15 cellular contexts compared by ENCODE assay signal in genomic region chr13:93420206-93420605, GRCh38.
A peak's percentile ranks its signal among the peaks of the same experiment; 100 is the strongest.
DNase-seq lines count a peak whose midpoint lies in the region; ATAC-seq and TF ChIP-seq lines count a peak whose summit lies in the region.
"Had no signal": no experiment of that assay in that cellular context is flagged by ENCODE, and none has a peak within 500 bp of the region (broad histone marks: within the 10 kb centered on the region; RNA-seq: fewer than 3 reads in every experiment).

No MANE protein-coding gene starts in this region.

- DNase-seq in glutamatergic neuron (no peak), iPS-NIHi11 (ENCODE audit: low spot score) (peak; percentile 17), nephron progenitor cell (no peak), NOMO-1 treated with DMSO at 0.1 percent for 48 hours (lab: John Stamatoyannopoulos, UW; ENCODE audit: unreplicated experiment) (no peak), T-helper 9 cell (no peak), MCF 10A (ENCODE audit: unreplicated experiment) (no peak)
- DNase-seq: C1 segment of cervical spinal cord; Calu3; CD4-positive, alpha-beta memory T cell; COR-L47; DND-41; H7 had no signal

- H3K9me3 Mint-ChIP-seq in glutamatergic neuron (ENCODE audit: unreplicated experiment) (peaks cover 5% of the 10 kb centered on the region), nephron progenitor cell (no peaks in the 10 kb centered on the region), MCF 10A (ENCODE audit: unreplicated experiment) (no peaks in the 10 kb centered on the region)

- intact Hi-C loops in MCF 10A (cut with micrococcal nuclease) = no loop called here

- H3K27me3 ChIP-seq in HUES48 (ENCODE audit: control insufficient read depth, insufficient read depth, low read length) = no peaks in the 10 kb centered on the region

- no peak overlapping the region for H3K4me3 Mint-ChIP-seq in glutamatergic neuron (ENCODE audit: unreplicated experiment)
- H3K4me3 Mint-ChIP-seq in nephron progenitor cell = no peak overlapping the region
- no peak overlapping the region for H3K4me3 Mint-ChIP-seq in MCF 10A (ENCODE audit: unreplicated experiment)
- H3K4me3 Mint-ChIP-seq: CD4-positive, alpha-beta memory T cell had no signal

- peaks cover 25% of the 10 kb centered on the region for H3K4me1 ChIP-seq in HUES48 (ENCODE audit: control insufficient read depth, insufficient read depth, low read length)

- H3K36me3 Mint-ChIP-seq in glutamatergic neuron (ENCODE audit: unreplicated experiment) (no peaks in the 10 kb centered on the region), nephron progenitor cell (ENCODE audit: low read depth) (peaks cover 8% of the 10 kb centered on the region), MCF 10A (ENCODE audit: insufficient read depth, unreplicated experiment) (no peaks in the 10 kb centered on the region)
- H3K36me3 Mint-ChIP-seq: CD4-positive, alpha-beta memory T cell had no signal

- H3K4me3 ChIP-seq in HUES48 (ENCODE audit: low read depth, low read length) = no peak overlapping the region

- H3K36me3 ChIP-seq in HUES48 (ENCODE audit: control insufficient read depth, insufficient read depth, low read length) = no peaks in the 10 kb centered on the region

- H3K27ac Mint-ChIP-seq in glutamatergic neuron (ENCODE audit: unreplicated experiment) (peak overlapping the region; percentile 9), nephron progenitor cell (peak overlapping the region; percentile 27), MCF 10A (ENCODE audit: low read depth, unreplicated experiment) (no peak overlapping the region)
- H3K27ac Mint-ChIP-seq: CD4-positive, alpha-beta memory T cell had no signal

- no peaks in the 10 kb centered on the region for H3K9me3 ChIP-seq in HUES48 (ENCODE audit: control insufficient read depth, insufficient read depth, low read length)

- H3K27ac ChIP-seq in HUES48 (ENCODE audit: low read depth, low read length) = peak overlapping the region; percentile 52

- no peak overlapping the region for H3K9ac ChIP-seq in HUES48 (ENCODE audit: low read depth, low read length)

- no peaks in the 10 kb centered on the region for H3K27me3 Mint-ChIP-seq in glutamatergic neuron (ENCODE audit: unreplicated experiment)
- no peaks in the 10 kb centered on the region for H3K27me3 Mint-ChIP-seq in nephron progenitor cell (ENCODE audit: low read depth, poor library complexity)
- H3K27me3 Mint-ChIP-seq in MCF 10A (ENCODE audit: insufficient read depth, unreplicated experiment) = no peaks in the 10 kb centered on the region
- H3K27me3 Mint-ChIP-seq: CD4-positive, alpha-beta memory T cell had no signal

- ATAC-seq in HG03135 (IDR thresholded peaks at IDR 0.05; ENCODE audit: unreplicated experiment) = no peak
- ATAC-seq: HCT116 had no signal

- TF ChIP-seq CTCF in glutamatergic neuron (IDR thresholded peaks at IDR 0.05; ENCODE audit: partially characterized antibody, unreplicated experiment) (no peak), nephron progenitor cell (IDR thresholded peaks at IDR 0.05) (no peak), MCF 10A (IDR thresholded peaks at IDR 0.05; ENCODE audit: unreplicated experiment) (no peak)

- CTCF ChIA-PET in MCF 10A (lab: Yijun Ruan, JAX) = no interaction called here

- peaks cover 24% of the 10 kb centered on the region for H3K4me1 Mint-ChIP-seq in glutamatergic neuron (ENCODE audit: low read depth, unreplicated experiment)
- peaks cover 18% of the 10 kb centered on the region for H3K4me1 Mint-ChIP-seq in nephron progenitor cell
- no peaks in the 10 kb centered on the region for H3K4me1 Mint-ChIP-seq in MCF 10A (ENCODE audit: insufficient read depth, unreplicated experiment)
- H3K4me1 Mint-ChIP-seq: CD4-positive, alpha-beta memory T cell had no signal

- BruUV-seq in MCF 10A (replicated peaks; lab: Mats Ljungman, UMichigan) = no TSS peak

- POLR2A ChIA-PET in MCF 10A (lab: Yijun Ruan, JAX) = interaction anchor here (0.6 kb wide), 1 partner anchor 1060 kb away, joined by 3 read pairs; no protein-coding TSS in a partner anchor
